ENCODE assay signal across 19 cellular contexts in the genomic region with DNA sequence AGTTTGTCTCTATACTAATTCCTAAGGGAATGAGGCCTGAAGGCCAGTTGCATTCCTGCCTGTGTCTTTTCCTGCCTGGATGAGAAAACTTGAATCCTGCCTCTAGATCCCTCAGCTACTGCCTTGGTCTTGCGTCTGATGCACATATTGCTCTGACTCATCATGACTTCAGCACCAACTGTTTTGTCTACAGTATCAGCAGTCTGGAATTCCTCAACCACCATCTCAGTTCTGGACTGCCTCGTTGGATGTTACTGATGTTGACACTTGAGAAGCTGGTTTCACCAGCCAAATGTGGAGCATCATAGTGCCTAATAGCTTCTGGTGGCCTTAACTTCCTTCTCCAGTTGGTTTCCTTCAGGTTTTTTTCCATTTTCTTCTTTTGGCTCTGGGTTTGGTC.
DNase-seq lines count a peak whose midpoint lies in the region; ATAC-seq and TF ChIP-seq lines count a peak whose summit lies in the region.
"Had no signal": no experiment of that assay in that cellular context is flagged by ENCODE, and none has a peak within 500 bp of the region (broad histone marks: within the 10 kb centered on the region; RNA-seq: fewer than 3 reads in every experiment).

No MANE protein-coding gene starts in this region.

- no peaks in the 10 kb centered on the region for H3K4me1 ChIP-seq in aorta (ENCODE audit: control insufficient read depth in 1 of 2, insufficient read depth in 2 of 2, low read length in 2 of 2)
- H3K4me1 ChIP-seq: BE2C had no signal

- CTCF ChIA-PET in AG04450 (lab: Charles Lee): interaction anchor here (1.2 kb wide), 1 partner anchor 12 kb away, joined by 3 read pairs; no protein-coding TSS in a partner anchor
- CTCF ChIA-PET in activated CD8-positive, alpha-beta memory T cell treated with anti-CD3 and anti-CD28 coated beads, Interleukin-2, amount 10 ng/mL, durations not matched to agents 7 days and 5 days (lab: Charles Lee): no interaction called here

- no peak for ATAC-seq in aorta (ENCODE audit: low FRiP score)
- no peak for ATAC-seq in activated CD8-positive, alpha-beta memory T cell treated with anti-CD3 and anti-CD28 coated beads, Interleukin-2, amount 10 ng/mL, durations not matched to agents 7 days and 5 days
- ATAC-seq in HG02588 (IDR thresholded peaks at IDR 0.05; ENCODE audit: unreplicated experiment): no peak
- ATAC-seq: activated CD4-positive, alpha-beta T cell treated with anti-CD3 and anti-CD28 coated beads for 36 hours; activated T-helper 17 cell treated with anti-CD3 and anti-CD28 coated beads, Interleukin-2, amount 50 U/mL, for 72 hours had no signal

- peaks cover 3% of the 10 kb centered on the region for H3K9me3 Mint-ChIP-seq in activated CD8-positive, alpha-beta memory T cell treated with anti-CD3 and anti-CD28 coated beads, Interleukin-2, amount 10 ng/mL, durations not matched to agents 7 days and 5 days (ENCODE audit: low read depth)

- no peaks in the 10 kb centered on the region for H3K36me3 ChIP-seq in kidney epithelial cell (ENCODE audit: control insufficient read depth, insufficient read depth, low read length)
- no peaks in the 10 kb centered on the region for H3K36me3 ChIP-seq in aorta (ENCODE audit: control insufficient read depth in 1 of 2, insufficient read depth in 2 of 2, low read length in 1 of 2)
- H3K36me3 ChIP-seq: BE2C, cardiac muscle cell had no signal

- H3K27ac ChIP-seq in AG04450 (ENCODE audit: low read depth, low read length): peak overlapping the region; percentile 81
- no peak overlapping the region for H3K27ac ChIP-seq in aorta (ENCODE audit: low read depth in 1 of 2, low read length in 2 of 2)
- H3K27ac ChIP-seq: cardiac muscle cell, SK-N-MC had no signal

- no peaks in the 10 kb centered on the region for H3K27me3 Mint-ChIP-seq in activated CD8-positive, alpha-beta memory T cell treated with anti-CD3 and anti-CD28 coated beads, Interleukin-2, amount 10 ng/mL, durations not matched to agents 7 days and 5 days
- H3K27me3 Mint-ChIP-seq: activated CD4-positive, alpha-beta T cell treated with anti-CD3 and anti-CD28 coated beads for 36 hours; activated T-helper 17 cell treated with anti-CD3 and anti-CD28 coated beads, Interleukin-2, amount 50 U/mL, for 72 hours; naive B cell; type B pancreatic cell had no signal

- POLR2A ChIA-PET in AG04450 (lab: Yijun Ruan, JAX): interaction anchor here (0.6 to 1.0 kb wide), 2 partner anchors 9 to 76 kb away, joined by 4 to 5 read pairs; no protein-coding TSS in a partner anchor

- DNase-seq in AG04450 (ENCODE audit: low read depth, low spot score): peak; percentile 96
- DNase-seq in HS-5 (ENCODE audit: low read depth): peak; percentile 91
- DNase-seq in astrocyte of the hippocampus (ENCODE audit: low read depth, low spot score): peak; percentile 92
- peak; percentile 97 for DNase-seq in kidney epithelial cell (ENCODE audit: low read depth)
- DNase-seq in aorta: no peak
- DNase-seq in UCSD-AML1 (lab: John Stamatoyannopoulos, UW; ENCODE audit: unreplicated experiment): no peak
- no peak for DNase-seq in activated CD8-positive, alpha-beta memory T cell treated with anti-CD3 and anti-CD28 coated beads, Interleukin-2, amount 10 ng/mL, durations not matched to agents 7 days and 5 days
- DNase-seq: activated CD4-positive, alpha-beta T cell treated with anti-CD3 and anti-CD28 coated beads for 36 hours; BE2C; GF-D8; naive B cell; NCI-H1105 treated with DMSO at 0.1 percent for 48 hours; NCI-H526; small intestine had no signal

- H3K9me3 ChIP-seq in AG04450 (ENCODE audit: control insufficient read depth, insufficient read depth, low read length) (no peaks in the 10 kb centered on the region), aorta (ENCODE audit: control insufficient read depth, low read length) (peaks cover 2% of the 10 kb centered on the region)
- H3K9me3 ChIP-seq: BE2C had no signal

- H3K4me3 ChIP-seq in AG04450 (ENCODE audit: low read depth, low read length) (no peak overlapping the region), kidney epithelial cell (ENCODE audit: low read depth, low read length) (no peak overlapping the region), aorta (ENCODE audit: low read length in 2 of 2) (no peak overlapping the region)
- H3K4me3 ChIP-seq: cardiac muscle cell, SK-N-MC had no signal

- H3K27ac Mint-ChIP-seq in activated CD8-positive, alpha-beta memory T cell treated with anti-CD3 and anti-CD28 coated beads, Interleukin-2, amount 10 ng/mL, durations not matched to agents 7 days and 5 days: no peak overlapping the region
- H3K27ac Mint-ChIP-seq: activated CD4-positive, alpha-beta T cell treated with anti-CD3 and anti-CD28 coated beads for 36 hours; activated T-helper 17 cell treated with anti-CD3 and anti-CD28 coated beads, Interleukin-2, amount 50 U/mL, for 72 hours; naive B cell; type B pancreatic cell had no signal

- H3K4me1 Mint-ChIP-seq in activated CD8-positive, alpha-beta memory T cell treated with anti-CD3 and anti-CD28 coated beads, Interleukin-2, amount 10 ng/mL, durations not matched to agents 7 days and 5 days: no peaks in the 10 kb centered on the region
- H3K4me1 Mint-ChIP-seq: activated CD4-positive, alpha-beta T cell treated with anti-CD3 and anti-CD28 coated beads for 36 hours; activated T-helper 17 cell treated with anti-CD3 and anti-CD28 coated beads, Interleukin-2, amount 50 U/mL, for 72 hours; naive B cell had no signal

- H3K27me3 ChIP-seq in AG04450 (ENCODE audit: control insufficient read depth, insufficient read depth, low read length): no peaks in the 10 kb centered on the region
- H3K27me3 ChIP-seq in kidney epithelial cell (ENCODE audit: control insufficient read depth, insufficient read depth, low read length): no peaks in the 10 kb centered on the region
- H3K27me3 ChIP-seq in aorta (ENCODE audit: control insufficient read depth in 1 of 2, insufficient read depth in 2 of 2, low read length in 1 of 2): no peaks in the 10 kb centered on the region
- H3K27me3 ChIP-seq: BE2C, cardiac muscle cell had no signal

- WGBS in aorta, 2 donors: 54 to 69% methylated on average over 2 of the region's 2 CpGs

- TF ChIP-seq CTCF in AG04450 (IDR thresholded peaks at IDR 0.05; ENCODE audit: low read depth, low read length): no peak
- no peak for TF ChIP-seq CTCF in kidney epithelial cell (IDR thresholded peaks at IDR 0.05; ENCODE audit: insufficient read depth, low read length, poor library complexity, severe bottlenecking)

- H3K36me3 Mint-ChIP-seq in activated CD8-positive, alpha-beta memory T cell treated with anti-CD3 and anti-CD28 coated beads, Interleukin-2, amount 10 ng/mL, durations not matched to agents 7 days and 5 days: no peaks in the 10 kb centered on the region
- H3K36me3 Mint-ChIP-seq: naive B cell, type B pancreatic cell had no signal

- H3K4me3 Mint-ChIP-seq in activated CD8-positive, alpha-beta memory T cell treated with anti-CD3 and anti-CD28 coated beads, Interleukin-2, amount 10 ng/mL, durations not matched to agents 7 days and 5 days: no peak overlapping the region
- H3K4me3 Mint-ChIP-seq: activated CD4-positive, alpha-beta T cell treated with anti-CD3 and anti-CD28 coated beads for 36 hours; activated T-helper 17 cell treated with anti-CD3 and anti-CD28 coated beads, Interleukin-2, amount 50 U/mL, for 72 hours; naive B cell; type B pancreatic cell had no signal

- intact Hi-C loops in aorta (cut with DNase I): no loop called here

Comparison
In these comparisons a context has a peak if more than half of its experiments do, and no peak if none do; other contexts are left out.
1. DNase-seq: peak in AG04450 (single experiment), HS-5 (single experiment), astrocyte of the hippocampus (single experiment) and kidney epithelial cell (single experiment); none in aorta (0 of 2), UCSD-AML1 (single experiment) and activated CD8-positive, alpha-beta memory T cell treated with anti-CD3 and anti-CD28 coated beads, Interleukin-2, amount 10 ng/mL, durations not matched to agents 7 days and 5 days (single experiment).